In genomic region chr5:150438873-150439546, GRCh38 we compare ENCODE assay signal across 1 cellular context.
TF ChIP-seq lines count a peak whose summit lies in the region.

No MANE protein-coding gene starts in this region.

TF ChIP-seq in HEK293, 187 proteins besides CTCF, POLR2A, EP300 and RAD21 (continued from another document):
- peak; percentile 54 for TF ChIP-seq PRDM10 (tag by site-specific recombination; IDR thresholded peaks at IDR 0.05)
- peak; percentile 97 for TF ChIP-seq ZNF366 (tag by site-specific recombination; conservative IDR thresholded peaks at IDR 0.05)
- peak; percentile 64 for TF ChIP-seq IKZF3 (tag by site-specific recombination; IDR thresholded peaks at IDR 0.05)
